14 cellular contexts compared by ENCODE assay signal in the genomic region with DNA sequence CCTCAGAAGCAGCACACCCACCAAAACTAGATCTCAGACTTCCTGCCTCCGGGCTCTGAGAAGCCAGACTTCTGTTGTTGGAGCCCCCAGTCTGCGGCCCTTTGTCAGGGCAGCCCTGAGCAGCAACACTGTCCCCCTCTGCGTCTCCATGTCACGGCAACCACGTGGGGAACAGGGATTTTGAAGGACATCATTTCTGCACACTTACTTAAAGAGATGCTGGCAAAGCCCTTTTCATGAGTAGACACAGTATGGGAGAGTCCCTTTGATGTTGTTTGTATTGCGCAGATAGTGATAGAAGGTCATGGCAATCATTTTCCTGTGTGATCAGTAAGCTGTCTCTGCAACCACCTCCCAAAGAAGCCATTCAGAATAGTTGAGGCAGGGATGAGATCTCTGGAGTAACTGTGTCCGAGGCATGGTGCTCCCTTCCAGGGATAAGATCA.
"Had no signal": no experiment of that assay in that cellular context is flagged by ENCODE, and none has a peak within 500 bp of the region (broad histone marks: within the 10 kb centered on the region; RNA-seq: fewer than 3 reads in every experiment).

No MANE protein-coding gene starts in this region.

- H3K4me3 Mint-ChIP-seq: effector memory CD8-positive, alpha-beta T cell; neural crest cell had no signal

- DNase-seq: effector memory CD8-positive, alpha-beta T cell; esophagus squamous epithelium; foreskin fibroblast; glutamatergic neuron; left colon; left ventricle myocardium superior; mesendoderm; mucosa of descending colon; right cardiac atrium; stimulated activated CD4-positive, alpha-beta T cell treated with anti-CD3 and anti-CD28 coated beads, Interleukin-2, amount 100 ng/mL, for 48 hours; stimulated activated naive CD4-positive, alpha-beta T cell treated with Interleukin-2 at 50 U/mL for 16 hours had no signal

- ATAC-seq: effector memory CD8-positive, alpha-beta T cell; gastroesophageal sphincter; left colon; left ventricle myocardium superior; mucosa of descending colon; right cardiac atrium had no signal

- H3K4me1 Mint-ChIP-seq: neural crest cell had no signal

- H3K27ac Mint-ChIP-seq: effector memory CD8-positive, alpha-beta T cell; progenitor cell of endocrine pancreas had no signal

- H3K27me3 Mint-ChIP-seq: progenitor cell of endocrine pancreas had no signal
